1 cellular context compared by ENCODE assay signal in genomic region chr18:32803571-32803970, GRCh38.
TF ChIP-seq lines count a peak whose summit lies in the region.

No MANE protein-coding gene starts in this region.

TF ChIP-seq in HepG2, 621 proteins besides CTCF, POLR2A, EP300 and RAD21 (continued from another document and continues in another):
- TF ChIP-seq ZNF646 (CRISPR knock-in tag; IDR thresholded peaks at IDR 0.05) = no peak; the same call in 1 of the 2 replicates
- peak; percentile 97 for TF ChIP-seq SOX5 (CRISPR knock-in tag; IDR thresholded peaks at IDR 0.05; ENCODE audit: borderline replicate concordance)
- TF ChIP-seq CSRNP2 (CRISPR knock-in tag; conservative IDR thresholded peaks at IDR 0.05; ENCODE audit: low read depth) = no peak
- peak; percentile 69; the same call in 1 of the 2 replicates for TF ChIP-seq ZNF232 (CRISPR knock-in tag; IDR thresholded peaks at IDR 0.05; ENCODE audit: borderline replicate concordance)
- no peak for TF ChIP-seq ZNF235 (CRISPR knock-in tag; IDR thresholded peaks at IDR 0.05; ENCODE audit: borderline replicate concordance)
- TF ChIP-seq IKZF1 (IDR thresholded peaks at IDR 0.05) = no peak
- TF ChIP-seq SUZ12 (IDR thresholded peaks at IDR 0.05; ENCODE audit: low read depth, low read length) = no peak
- peak; percentile 94 for TF ChIP-seq MED8 (CRISPR knock-in tag; IDR thresholded peaks at IDR 0.05; ENCODE audit: insufficient replicate concordance)
- peak; percentile 27; the same call in 1 of the 2 replicates for TF ChIP-seq ZBTB10 (CRISPR knock-in tag; IDR thresholded peaks at IDR 0.05; ENCODE audit: borderline replicate concordance)
- no peak for TF ChIP-seq HNRNPUL1 (IDR thresholded peaks at IDR 0.05; ENCODE audit: low read depth, low read length)
- no peak for TF ChIP-seq TIGD3 (CRISPR knock-in tag; IDR thresholded peaks at IDR 0.05; ENCODE audit: borderline replicate concordance)
- peak; percentile 84 for TF ChIP-seq SIX4 (CRISPR knock-in tag; IDR thresholded peaks at IDR 0.05)
- TF ChIP-seq RBM22 (optimal IDR thresholded peaks at IDR 0.05; ENCODE audit: low read length) = no peak
- peak; percentile 48; the same call in 1 of the 2 replicates for TF ChIP-seq DMAP1 (CRISPR knock-in tag; IDR thresholded peaks at IDR 0.05)
- no peak for TF ChIP-seq DDIT3 (CRISPR knock-in tag; IDR thresholded peaks at IDR 0.05)
- no peak for TF ChIP-seq ZNF552 (CRISPR knock-in tag; IDR thresholded peaks at IDR 0.05; ENCODE audit: borderline replicate concordance)
- TF ChIP-seq RORA (CRISPR knock-in tag; IDR thresholded peaks at IDR 0.05) = 0 out of 2 replicates have a peak, but pooled peaks have one; percentile 7
- TF ChIP-seq PHF8 (CRISPR knock-in tag; IDR thresholded peaks at IDR 0.05) = no peak
- peak; percentile 68; the same call in 1 of the 2 replicates for TF ChIP-seq MYC (CRISPR knock-in tag; IDR thresholded peaks at IDR 0.05; ENCODE audit: borderline replicate concordance)
- TF ChIP-seq WIZ (CRISPR knock-in tag; IDR thresholded peaks at IDR 0.05) = no peak
- TF ChIP-seq ZNF142 (CRISPR knock-in tag; IDR thresholded peaks at IDR 0.05) = no peak
- TF ChIP-seq TFAP4 (IDR thresholded peaks at IDR 0.05; ENCODE audit: borderline replicate concordance, low read depth) = peak; percentile 82; the same call in 1 of the 2 replicates
- no peak for TF ChIP-seq MAFG (CRISPR knock-in tag; IDR thresholded peaks at IDR 0.05)
- no peak for TF ChIP-seq ZNF260 (CRISPR knock-in tag; IDR thresholded peaks at IDR 0.05; ENCODE audit: borderline replicate concordance, low read depth)
- peak; percentile 81 for TF ChIP-seq KAT8 (CRISPR knock-in tag; IDR thresholded peaks at IDR 0.05)
- TF ChIP-seq PPARG (CRISPR knock-in tag; conservative IDR thresholded peaks at IDR 0.05) = peak; percentile 89
- TF ChIP-seq FOXO1 (CRISPR knock-in tag; IDR thresholded peaks at IDR 0.05) = peak; percentile 96
- peak; percentile 84; the same call in 1 of the 2 replicates for TF ChIP-seq ZNF281 (CRISPR knock-in tag; IDR thresholded peaks at IDR 0.05; ENCODE audit: borderline replicate concordance)
- no peak for TF ChIP-seq ZNF776 (CRISPR knock-in tag; IDR thresholded peaks at IDR 0.05)
- peak; percentile 53; the same call in 1 of the 2 replicates for TF ChIP-seq HOXA5 (CRISPR knock-in tag; IDR thresholded peaks at IDR 0.05)
- TF ChIP-seq KLF12 (CRISPR knock-in tag; IDR thresholded peaks at IDR 0.05; ENCODE audit: borderline replicate concordance) = no peak
- no peak for TF ChIP-seq XRCC5 (optimal IDR thresholded peaks at IDR 0.05; ENCODE audit: low read length)
- peak; percentile 93 for TF ChIP-seq ZMYM4 (CRISPR knock-in tag; IDR thresholded peaks at IDR 0.05)
- TF ChIP-seq ZIK1 (CRISPR knock-in tag; IDR thresholded peaks at IDR 0.05; ENCODE audit: borderline replicate concordance, low read depth) = no peak
